In the genomic region with DNA sequence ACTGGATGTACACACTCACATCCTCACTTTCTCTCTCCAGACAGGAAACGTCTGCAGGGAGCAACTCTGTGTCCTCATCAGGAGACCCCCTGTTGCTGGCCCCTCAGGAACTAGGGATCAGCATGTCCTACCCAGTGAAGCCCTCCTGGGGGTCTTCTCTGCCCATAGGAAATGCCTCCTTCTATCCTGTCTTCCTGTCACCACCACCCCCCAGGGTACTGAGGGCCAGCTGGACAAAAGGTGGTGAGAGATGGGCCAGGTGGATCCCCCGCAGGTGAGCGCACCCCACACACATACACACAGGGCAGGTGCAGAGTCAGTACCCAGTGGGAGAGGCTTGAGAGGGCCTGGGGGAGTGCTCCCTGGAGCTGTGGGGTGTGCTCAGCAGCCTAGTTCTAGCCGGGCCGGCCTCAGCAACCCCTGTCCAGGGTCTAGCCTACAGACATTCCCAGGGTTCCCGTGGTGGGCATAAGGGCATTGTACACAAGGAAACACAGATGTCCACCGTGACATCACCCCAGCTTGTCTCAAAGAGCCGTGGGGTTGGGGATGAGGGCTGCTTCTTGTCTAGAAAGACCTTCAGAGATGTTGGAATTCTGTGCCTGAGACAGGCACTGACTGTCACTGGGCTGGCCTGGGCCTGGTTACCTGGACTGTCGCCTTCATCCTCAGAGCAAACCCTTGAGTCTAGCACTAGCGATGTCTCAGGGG, we compare ENCODE assay signal across 33 cellular contexts. TPM values are rescaled to one million over a fixed set of nuclear protein-coding genes. Genes with fewer than 3 reads are reported as not detected.
"Had no signal": no experiment of that assay in that cellular context is flagged by ENCODE, and none has a peak within 500 bp of the region (broad histone marks: within the 10 kb centered on the region; RNA-seq: fewer than 3 reads in every experiment).

No MANE protein-coding gene starts in this region.

- H3K4me3 Mint-ChIP-seq: activated CD4-positive, alpha-beta T cell treated with anti-CD3 and anti-CD28 coated beads, Interleukin-2, amount 10 ng/mL, durations not matched to agents 24 days and 14 days; activated CD8-positive, alpha-beta T cell treated with anti-CD3 and anti-CD28 coated beads for 36 hours; activated naive CD8-positive, alpha-beta T cell treated with anti-CD3 and anti-CD28 coated beads for 36 hours; activated T-cell treated with anti-CD3 and anti-CD28 coated beads, Interleukin-2, amount 50 U/mL, for 72 hours; activated T-helper 17 cell treated with anti-CD3 and anti-CD28 coated beads, Interleukin-2, amount 50 U/mL, for 72 hours had no signal

- H3K9me3 Mint-ChIP-seq: activated CD4-positive, alpha-beta T cell treated with anti-CD3 and anti-CD28 coated beads, Interleukin-2, amount 10 ng/mL, durations not matched to agents 24 days and 14 days; activated CD8-positive, alpha-beta T cell treated with anti-CD3 and anti-CD28 coated beads for 36 hours; activated naive CD8-positive, alpha-beta T cell treated with anti-CD3 and anti-CD28 coated beads for 36 hours; activated T-cell treated with anti-CD3 and anti-CD28 coated beads, Interleukin-2, amount 50 U/mL, for 72 hours; activated T-helper 17 cell treated with anti-CD3 and anti-CD28 coated beads, Interleukin-2, amount 50 U/mL, for 72 hours had no signal

- H3K27me3 ChIP-seq: MG63, SJCRH30 had no signal

- H3K4me1 Mint-ChIP-seq: activated naive CD8-positive, alpha-beta T cell treated with anti-CD3 and anti-CD28 coated beads for 36 hours had no signal

- H3K27ac ChIP-seq: brain microvascular endothelial cell, SJCRH30, SK-N-MC, WERI-Rb-1 had no signal

- H3K36me3 Mint-ChIP-seq: activated naive CD8-positive, alpha-beta T cell treated with anti-CD3 and anti-CD28 coated beads for 36 hours had no signal

- H3K9me3 ChIP-seq: MG63, SJCRH30 had no signal

- DNase-seq: activated CD4-positive, alpha-beta T cell treated with anti-CD3 and anti-CD28 coated beads, Interleukin-2, amount 10 ng/mL, durations not matched to agents 24 days and 14 days; activated CD4-positive, alpha-beta T cell treated with anti-CD3 and anti-CD28 coated beads, Interleukin-2, amount 50 U/mL, for 4 hours; activated CD8-positive, alpha-beta T cell treated with anti-CD3 and anti-CD28 coated beads for 36 hours; activated effector memory CD4-positive, alpha-beta T cell treated with anti-CD3 and anti-CD28 coated beads, Interleukin-2, amount 50 U/mL, for 16 hours; activated naive CD4-positive, alpha-beta T cell; activated naive CD4-positive, alpha-beta T cell treated with anti-CD3 and anti-CD28 coated beads, Interleukin-2, amount 50 U/mL, for 16 hours; activated naive CD8-positive, alpha-beta T cell treated with anti-CD3 and anti-CD28 coated beads for 36 hours; activated T-cell treated with anti-CD3 and anti-CD28 coated beads, Interleukin-2, amount 50 U/mL, for 1 hour; activated T-cell treated with anti-CD3 and anti-CD28 coated beads, Interleukin-2, amount 50 U/mL, for 72 hours; amniotic stem cell; aorta; brain microvascular endothelial cell; central memory CD4-positive, alpha-beta T cell; Kasumi-1; KG1; MG63; NCI-H1048; NCI-H1694 treated with DMSO at 0.1 percent for 48 hours; NCI-H2029; NCI-H226; NCI-H446 treated with DMSO at 0.1 percent for 48 hours; OCI-M1; SHP77; SJCRH30; T1000; WERI-Rb-1 had no signal

- ATAC-seq: activated CD8-positive, alpha-beta T cell treated with anti-CD3 and anti-CD28 coated beads for 36 hours; activated T-cell treated with anti-CD3 and anti-CD28 coated beads, Interleukin-2, amount 50 U/mL, for 72 hours; activated T-helper 17 cell treated with anti-CD3 and anti-CD28 coated beads, Interleukin-2, amount 50 U/mL, for 72 hours; Panc1 had no signal

- H3K4me3 ChIP-seq: MG63, SJCRH30, SK-N-MC had no signal

- H3K27ac Mint-ChIP-seq: activated CD4-positive, alpha-beta T cell treated with anti-CD3 and anti-CD28 coated beads, Interleukin-2, amount 10 ng/mL, durations not matched to agents 24 days and 14 days; activated CD8-positive, alpha-beta T cell treated with anti-CD3 and anti-CD28 coated beads for 36 hours; activated naive CD8-positive, alpha-beta T cell treated with anti-CD3 and anti-CD28 coated beads for 36 hours; activated T-cell treated with anti-CD3 and anti-CD28 coated beads, Interleukin-2, amount 50 U/mL, for 72 hours; activated T-helper 17 cell treated with anti-CD3 and anti-CD28 coated beads, Interleukin-2, amount 50 U/mL, for 72 hours had no signal

- H3K36me3 ChIP-seq: brain microvascular endothelial cell, MG63, SJCRH30, WERI-Rb-1 had no signal

RNA-seq across cellular contexts. Expression of gene GP1BB, which starts 9.2 kb away (rescaled TPM):
- total RNA-seq: activated CD4-positive, alpha-beta T cell treated with anti-CD3 and anti-CD28 coated beads, Interleukin-2, amount 10 ng/mL, durations not matched to agents 24 days and 14 days; activated CD8-positive, alpha-beta T cell treated with anti-CD3 and anti-CD28 coated beads for 36 hours; activated naive CD8-positive, alpha-beta T cell treated with anti-CD3 and anti-CD28 coated beads for 36 hours; activated T-helper 17 cell treated with anti-CD3 and anti-CD28 coated beads, Interleukin-2, amount 50 U/mL, for 72 hours; RPMI7951; T-helper 1 cell treated with Interleukin-12 subunit alpha and Interleukin-12 subunit beta and Interleukin-4 antibody, amounts not matched to agents 30 ng/mL and 1 ng/mL, for 36 hours; T-helper 2 cell treated with Interferon-gamma antibody and Interleukin-4, amounts not matched to agents 100 ng/mL and 5 ng/mL, for 36 hours had no signal

RNA-seq across cellular contexts. Expression of gene SEPTIN5, which starts 18.3 kb away (rescaled TPM):
- total RNA-seq: T-helper 1 cell treated with Interleukin-12 subunit alpha and Interleukin-12 subunit beta and Interleukin-4 antibody, amounts not matched to agents 30 ng/mL and 1 ng/mL, for 36 hours; T-helper 2 cell treated with Interferon-gamma antibody and Interleukin-4, amounts not matched to agents 100 ng/mL and 5 ng/mL, for 36 hours had no signal

RNA-seq across cellular contexts. Expression of gene TBX1, which starts 28.0 kb away (rescaled TPM):
- total RNA-seq: activated CD4-positive, alpha-beta T cell treated with anti-CD3 and anti-CD28 coated beads, Interleukin-2, amount 10 ng/mL, durations not matched to agents 24 days and 14 days; activated CD8-positive, alpha-beta memory T cell treated with anti-CD3 and anti-CD28 coated beads for 36 hours; activated CD8-positive, alpha-beta T cell treated with anti-CD3 and anti-CD28 coated beads for 36 hours; activated naive CD8-positive, alpha-beta T cell treated with anti-CD3 and anti-CD28 coated beads for 36 hours; activated T-helper 17 cell treated with anti-CD3 and anti-CD28 coated beads, Interleukin-2, amount 50 U/mL, for 72 hours; RPMI7951; T-helper 1 cell treated with Interleukin-12 subunit alpha and Interleukin-12 subunit beta and Interleukin-4 antibody, amounts not matched to agents 30 ng/mL and 1 ng/mL, for 36 hours had no signal
